9 cellular contexts compared by ENCODE assay signal in the genomic region with DNA sequence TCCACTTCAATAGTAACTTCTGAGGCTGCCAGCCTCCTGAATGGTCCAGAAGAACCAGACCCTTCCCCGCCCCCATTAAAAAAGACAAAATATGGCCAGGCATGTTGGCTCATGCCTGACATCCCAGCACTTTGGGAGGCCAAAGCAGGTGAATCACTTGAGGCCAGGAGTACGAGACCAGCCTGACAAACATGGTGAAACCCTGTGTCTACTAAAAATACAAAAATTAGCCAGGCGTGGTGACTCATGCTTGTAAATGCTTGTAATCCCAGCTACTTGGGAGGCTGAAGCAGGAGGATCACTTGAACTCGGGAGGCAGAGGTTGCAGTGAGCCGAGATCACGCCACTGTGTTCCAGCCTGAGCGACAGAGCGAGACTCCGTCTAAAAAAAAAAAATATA. TPM values are rescaled to one million over a fixed set of nuclear protein-coding genes. Genes with fewer than 3 reads are reported as not detected.
DNase-seq lines count a peak whose midpoint lies in the region; FAIRE-seq and TF ChIP-seq lines count a peak whose summit lies in the region.
"Not testable (repeated sequence)": the region's sequence is repeated elsewhere in the genome, so short reads cannot be mapped to it uniquely, and the experiment has no call there.
"Had no signal": no experiment of that assay in that cellular context is flagged by ENCODE, and none has a peak within 500 bp of the region (broad histone marks: within the 10 kb centered on the region; RNA-seq: fewer than 3 reads in every experiment).

No MANE protein-coding gene starts in this region.

- peak overlapping the region; percentile 77 for H3K27ac ChIP-seq in smooth muscle cell (ENCODE audit: low read depth)

- H3K4me1 ChIP-seq in Loucy (ENCODE audit: insufficient read depth, low read length, poor library complexity, severe bottlenecking), result peaks cover 77% of the 10 kb centered on the region
- H3K4me1 ChIP-seq in smooth muscle cell (ENCODE audit: low read depth), result not testable (repeated sequence)

- H3K79me2 ChIP-seq in Loucy (ENCODE audit: insufficient read depth, low read length), result peaks cover 57% of the 10 kb centered on the region
- not testable (repeated sequence) for H3K79me2 ChIP-seq in smooth muscle cell (ENCODE audit: low read depth)

- H4K20me1 ChIP-seq in Loucy (ENCODE audit: insufficient read depth, low read length, poor library complexity, severe bottlenecking); smooth muscle cell (ENCODE audit: low read depth): not testable (repeated sequence)

- H3K27ac Mint-ChIP-seq in activated CD4-positive, alpha-beta T cell treated with anti-CD3 and anti-CD28 coated beads, Interleukin-2, amount 10 ng/mL, durations not matched to agents 24 days and 14 days, result peak overlapping the region; percentile 74
- not testable (repeated sequence) for H3K27ac Mint-ChIP-seq in activated T-helper 1 cell treated with anti-CD3 and anti-CD28 coated beads, Interleukin-12 subunit alpha, Interleukin-12 subunit beta, Interleukin-2, Interleukin-4 antibody, amounts not matched to agents 30 ng/mL and 10 ng/mL and 1 ng/mL, durations not matched to agents 14 hours and 24 hours and 36 hours; endothelial cell (ENCODE audit: unreplicated experiment)
- H3K27ac Mint-ChIP-seq in MCF 10A (ENCODE audit: low read depth, unreplicated experiment), result peak overlapping the region; percentile 42

- not testable (repeated sequence) for DNase-seq in GM12892 (ENCODE audit: insufficient read length); activated CD4-positive, alpha-beta T cell treated with anti-CD3 and anti-CD28 coated beads, Interleukin-2, amount 10 ng/mL, durations not matched to agents 24 days and 14 days; activated T-helper 1 cell treated with anti-CD3 and anti-CD28 coated beads, Interleukin-12 subunit alpha, Interleukin-12 subunit beta, Interleukin-2, Interleukin-4 antibody, amounts not matched to agents 30 ng/mL and 10 ng/mL and 1 ng/mL, durations not matched to agents 14 hours and 24 hours and 36 hours (ENCODE audit: low spot score); endothelial cell (ENCODE audit: low spot score); smooth muscle cell (lab: John Stamatoyannopoulos, UW; ENCODE audit: unreplicated experiment)
- peak; percentile 51 for DNase-seq in MCF 10A (ENCODE audit: unreplicated experiment)

- H3K4me3 ChIP-seq in Loucy (ENCODE audit: low read length, poor library complexity, severe bottlenecking), result peak overlapping the region; percentile 80
- not testable (repeated sequence) for H3K4me3 ChIP-seq in smooth muscle cell

- intact Hi-C loops in activated CD4-positive, alpha-beta T cell treated with anti-CD3 and anti-CD28 coated beads, Interleukin-2, amount 10 ng/mL, durations not matched to agents 24 days and 14 days (cut with micrococcal nuclease); activated T-helper 1 cell treated with anti-CD3 and anti-CD28 coated beads, Interleukin-12 subunit alpha, Interleukin-12 subunit beta, Interleukin-2, Interleukin-4 antibody, amounts not matched to agents 30 ng/mL and 10 ng/mL and 1 ng/mL, durations not matched to agents 14 hours and 24 hours and 36 hours (cut with micrococcal nuclease); MCF 10A (cut with micrococcal nuclease): not testable (repeated sequence)

- H3K27me3 ChIP-seq in Loucy (ENCODE audit: insufficient read depth, low read length, poor library complexity, severe bottlenecking); smooth muscle cell (ENCODE audit: low read depth): not testable (repeated sequence)

- H3K27me3 Mint-ChIP-seq in activated CD4-positive, alpha-beta T cell treated with anti-CD3 and anti-CD28 coated beads, Interleukin-2, amount 10 ng/mL, durations not matched to agents 24 days and 14 days; activated T-helper 1 cell treated with anti-CD3 and anti-CD28 coated beads, Interleukin-12 subunit alpha, Interleukin-12 subunit beta, Interleukin-2, Interleukin-4 antibody, amounts not matched to agents 30 ng/mL and 10 ng/mL and 1 ng/mL, durations not matched to agents 14 hours and 24 hours and 36 hours (ENCODE audit: insufficient read depth); MCF 10A (ENCODE audit: insufficient read depth, unreplicated experiment): not testable (repeated sequence)
- peaks cover 33% of the 10 kb centered on the region for H3K27me3 Mint-ChIP-seq in endothelial cell (ENCODE audit: unreplicated experiment)

- WGBS in smooth muscle cell (ENCODE audit: low lambda C conversion rate), result 71% methylated on average over 9 of the region's 9 CpGs

- H3K9me2 ChIP-seq in Loucy (replicated peaks; ENCODE audit: low read depth, low read length), result not testable (repeated sequence)

- not testable (repeated sequence) for H2AFZ ChIP-seq in Loucy (ENCODE audit: low read length); smooth muscle cell (ENCODE audit: low read depth)

- H3F3A ChIP-seq in Loucy (ENCODE audit: low read depth); smooth muscle cell (ENCODE audit: low read depth): not testable (repeated sequence)

- CTCF ChIA-PET in MCF 10A (lab: Yijun Ruan, JAX), result not testable (repeated sequence)

- BruUV-seq in MCF 10A (replicated peaks; lab: Mats Ljungman, UMichigan), result not testable (repeated sequence)

- peak overlapping the region; percentile 95 for H3K4me2 ChIP-seq in Loucy (ENCODE audit: low read depth, low read length, poor library complexity, severe bottlenecking)
- H3K4me2 ChIP-seq in smooth muscle cell, result not testable (repeated sequence)

- FAIRE-seq in GM12892 (lab: Jason Lieb, UNC), result peak; percentile 54

- H3K4me3 Mint-ChIP-seq in activated CD4-positive, alpha-beta T cell treated with anti-CD3 and anti-CD28 coated beads, Interleukin-2, amount 10 ng/mL, durations not matched to agents 24 days and 14 days, result peak overlapping the region; percentile 64
- peak overlapping the region; percentile 38 for H3K4me3 Mint-ChIP-seq in activated T-helper 1 cell treated with anti-CD3 and anti-CD28 coated beads, Interleukin-12 subunit alpha, Interleukin-12 subunit beta, Interleukin-2, Interleukin-4 antibody, amounts not matched to agents 30 ng/mL and 10 ng/mL and 1 ng/mL, durations not matched to agents 14 hours and 24 hours and 36 hours
- not testable (repeated sequence) for H3K4me3 Mint-ChIP-seq in MCF 10A (ENCODE audit: unreplicated experiment)
- H3K4me3 Mint-ChIP-seq in endothelial cell (ENCODE audit: unreplicated experiment), result peak overlapping the region; percentile 62

- not testable (repeated sequence) for H3K9me3 ChIP-seq in Loucy (ENCODE audit: insufficient read depth, low read depth, low read length); smooth muscle cell (replicated peaks; ENCODE audit: low read depth)

- POLR2A ChIA-PET in MCF 10A (lab: Yijun Ruan, JAX), result not testable (repeated sequence)

- H3K36me3 ChIP-seq in Loucy (ENCODE audit: insufficient read depth, low read length); smooth muscle cell (ENCODE audit: low read depth): not testable (repeated sequence)

- TF ChIP-seq POLR2A in GM12892 (IDR thresholded peaks at IDR 0.05; ENCODE audit: low read depth, low read length), result not testable (repeated sequence)

- not testable (repeated sequence) for TF ChIP-seq CTCF in Loucy (conservative IDR thresholded peaks at IDR 0.05; ENCODE audit: low read length); MCF 10A (IDR thresholded peaks at IDR 0.05; ENCODE audit: unreplicated experiment); endothelial cell (IDR thresholded peaks at IDR 0.05; ENCODE audit: unreplicated experiment); smooth muscle cell (IDR thresholded peaks at IDR 0.05; ENCODE audit: borderline replicate concordance, insufficient read depth, poor library complexity, severe bottlenecking)

- peak overlapping the region; percentile 97 for H3K9ac ChIP-seq in Loucy (ENCODE audit: low read depth, low read length, poor library complexity, severe bottlenecking)
- H3K9ac ChIP-seq in smooth muscle cell (ENCODE audit: low read depth), result not testable (repeated sequence)

- H3K4me1 Mint-ChIP-seq in activated CD4-positive, alpha-beta T cell treated with anti-CD3 and anti-CD28 coated beads, Interleukin-2, amount 10 ng/mL, durations not matched to agents 24 days and 14 days, result peaks cover 68% of the 10 kb centered on the region
- H3K4me1 Mint-ChIP-seq in activated T-helper 1 cell treated with anti-CD3 and anti-CD28 coated beads, Interleukin-12 subunit alpha, Interleukin-12 subunit beta, Interleukin-2, Interleukin-4 antibody, amounts not matched to agents 30 ng/mL and 10 ng/mL and 1 ng/mL, durations not matched to agents 14 hours and 24 hours and 36 hours (ENCODE audit: low read depth), result peaks cover 83% of the 10 kb centered on the region
- H3K4me1 Mint-ChIP-seq in MCF 10A (ENCODE audit: insufficient read depth, unreplicated experiment); endothelial cell (ENCODE audit: unreplicated experiment): not testable (repeated sequence)

- H3K36me3 Mint-ChIP-seq in activated CD4-positive, alpha-beta T cell treated with anti-CD3 and anti-CD28 coated beads, Interleukin-2, amount 10 ng/mL, durations not matched to agents 24 days and 14 days (ENCODE audit: low read depth); activated T-helper 1 cell treated with anti-CD3 and anti-CD28 coated beads, Interleukin-12 subunit alpha, Interleukin-12 subunit beta, Interleukin-2, Interleukin-4 antibody, amounts not matched to agents 30 ng/mL and 10 ng/mL and 1 ng/mL, durations not matched to agents 14 hours and 24 hours and 36 hours (ENCODE audit: low read depth); MCF 10A (ENCODE audit: insufficient read depth, unreplicated experiment); endothelial cell (ENCODE audit: low read depth, unreplicated experiment): not testable (repeated sequence)

- not testable (repeated sequence) for H3K9me3 Mint-ChIP-seq in activated CD4-positive, alpha-beta T cell treated with anti-CD3 and anti-CD28 coated beads, Interleukin-2, amount 10 ng/mL, durations not matched to agents 24 days and 14 days; activated T-helper 1 cell treated with anti-CD3 and anti-CD28 coated beads, Interleukin-12 subunit alpha, Interleukin-12 subunit beta, Interleukin-2, Interleukin-4 antibody, amounts not matched to agents 30 ng/mL and 10 ng/mL and 1 ng/mL, durations not matched to agents 14 hours and 24 hours and 36 hours; MCF 10A (ENCODE audit: unreplicated experiment)
- H3K9me3 Mint-ChIP-seq in endothelial cell (ENCODE audit: unreplicated experiment), result peaks cover 33% of the 10 kb centered on the region

RNA-seq across cellular contexts. Expression of gene IL9R, which starts 2.3 kb away (rescaled TPM):
- polyA plus RNA-seq in GM12892 (2012; ENCODE audit: missing spikeins), result 6.0 TPM
- total RNA-seq in activated CD4-positive, alpha-beta T cell treated with anti-CD3 and anti-CD28 coated beads, Interleukin-2, amount 10 ng/mL, durations not matched to agents 24 days and 14 days, result 8.5 and 8.7 TPM in 2 replicates
- total RNA-seq in activated T-helper 1 cell treated with anti-CD3 and anti-CD28 coated beads, Interleukin-12 subunit alpha, Interleukin-12 subunit beta, Interleukin-2, Interleukin-4 antibody, amounts not matched to agents 30 ng/mL and 10 ng/mL and 1 ng/mL, durations not matched to agents 14 hours and 24 hours and 36 hours, result 5.3 and 7.8 TPM in 2 replicates
- total RNA-seq in MCF 10A (2022) (0.23 TPM in 1 of 2 replicates, not detected in the other), endothelial cell (ENCODE audit: unreplicated experiment) (0.38 TPM), smooth muscle cell (0.09 and 0.13 TPM in 2 replicates)
- polyA plus RNA-seq in smooth muscle cell, result 0.37 TPM in 1 of 2 replicates, not detected in the other
- total RNA-seq: IMR-90 had no signal
- polyA plus RNA-seq: AG04450 had no signal
